In the genomic region with DNA sequence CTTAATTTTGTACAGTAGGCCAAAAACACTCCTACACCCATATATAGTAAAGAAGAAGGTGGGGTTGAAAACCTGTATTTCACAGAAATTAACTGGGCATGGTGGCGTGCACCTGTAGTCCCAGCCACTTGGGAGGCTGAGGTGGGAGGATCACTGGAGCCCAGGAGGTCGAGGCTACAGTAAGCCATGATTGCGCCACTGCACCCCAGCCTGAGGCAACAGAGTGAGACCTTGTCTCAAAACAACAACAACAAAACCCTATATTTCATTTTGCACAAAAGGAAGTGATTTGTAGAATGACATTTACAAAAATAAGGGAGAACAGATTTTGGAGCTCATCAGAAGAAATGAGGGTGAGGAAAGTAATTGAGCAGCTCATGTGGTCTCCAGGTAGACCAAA, we compare ENCODE assay signal across 17 cellular contexts. TPM values are rescaled to one million over a fixed set of nuclear protein-coding genes. Genes with fewer than 3 reads are reported as not detected.
A peak's percentile ranks its signal among the peaks of the same experiment; 100 is the strongest.
DNase-seq lines count a peak whose midpoint lies in the region; ATAC-seq and TF ChIP-seq lines count a peak whose summit lies in the region.
"Had no signal": no experiment of that assay in that cellular context is flagged by ENCODE, and none has a peak within 500 bp of the region (broad histone marks: within the 10 kb centered on the region; RNA-seq: fewer than 3 reads in every experiment).

No MANE protein-coding gene starts in this region.

- no peak for DNase-seq in CD8-positive, alpha-beta T cell
- no peak for DNase-seq in PC-9
- DNase-seq in naive thymus-derived CD8-positive, alpha-beta T cell: no peak
- DNase-seq: activated CD4-positive, CD25-positive, alpha-beta regulatory T cell treated with anti-CD3 and anti-CD28 coated beads, Interleukin-2, amount 50 U/mL, for 72 hours; activated CD8-positive, alpha-beta memory T cell treated with anti-CD3 and anti-CD28 coated beads, Interleukin-2, amount 50 U/mL, for 4 hours; activated naive CD8-positive, alpha-beta T cell treated with anti-CD3 and anti-CD28 coated beads, Interleukin-2, amount 10 ng/mL, durations not matched to agents 7 days and 5 days; DMS53; MG63; NCI-H1930; NCI-H446 treated with DMSO at 0.1 percent for 48 hours; SHP77; stimulated activated naive CD8-positive, alpha-beta T cell treated with anti-CD3 and anti-CD28 coated beads, Interleukin-15, Interleukin-2, amounts not matched to agents 100 U/mL and 50 U/mL, for 24 hours; trophoblast cell had no signal

- H3K9me2 ChIP-seq in PC-9 (ENCODE audit: insufficient read depth): no peaks in the 10 kb centered on the region

- H3K27ac ChIP-seq in CD8-positive, alpha-beta T cell (ENCODE audit: low read depth, low read length): no peak overlapping the region
- peak overlapping the region; percentile 80; the same call in 1 of the 2 replicates for H3K27ac ChIP-seq in PC-9
- H3K27ac ChIP-seq: BLaER1 had no signal

- peaks cover 24% of the 10 kb centered on the region for H3K4me1 ChIP-seq in CD8-positive, alpha-beta T cell (ENCODE audit: insufficient read depth, low read length)
- H3K4me1 ChIP-seq in PC-9 (replicated peaks; ENCODE audit: insufficient read depth): peaks cover 15% of the 10 kb centered on the region

- no peak overlapping the region for H3K4me2 ChIP-seq in PC-9
- H3K4me2 ChIP-seq: BLaER1 had no signal

- POLR2A ChIA-PET in CD8-positive, alpha-beta T cell (lab: Charles Lee): interaction anchor here (1.4 kb wide), 1 partner anchor 35 kb away, joined by 4 read pairs; no protein-coding TSS in a partner anchor
- POLR2A ChIA-PET in PC-9 (lab: Charles Lee; ENCODE audit: unreplicated experiment): interaction anchor here (0.6 kb wide), 1 partner anchor 156 kb away, joined by 4 read pairs; no protein-coding TSS in a partner anchor
- POLR2A ChIA-PET in naive thymus-derived CD8-positive, alpha-beta T cell (lab: Charles Lee): interaction anchor here (2.6 to 6.8 kb wide), 3 partner anchors 8 to 12 kb away, joined by 7 to 64 read pairs (median 8); a partner anchor contains a TSS

- H3K4me3 Mint-ChIP-seq in CD8-positive, alpha-beta T cell: peak overlapping the region; percentile 13
- peak overlapping the region in 6 of 10 donors; percentile 10 to 50 (median 30) for H3K4me3 Mint-ChIP-seq in naive thymus-derived CD8-positive, alpha-beta T cell

- H3K27me3 ChIP-seq in CD8-positive, alpha-beta T cell (ENCODE audit: insufficient read depth, low read length): no peaks in the 10 kb centered on the region
- no peaks in the 10 kb centered on the region for H3K27me3 ChIP-seq in PC-9 (ENCODE audit: insufficient read depth, low read depth)
- H3K27me3 ChIP-seq: BLaER1, MG63 had no signal

- peaks cover 33% of the 10 kb centered on the region for H3K36me3 ChIP-seq in CD8-positive, alpha-beta T cell (ENCODE audit: insufficient read depth, low read length)
- peaks cover 3% of the 10 kb centered on the region; the same call in 1 of the 2 replicates for H3K36me3 ChIP-seq in PC-9 (ENCODE audit: low read depth)

- H3K79me2 ChIP-seq in PC-9 (ENCODE audit: low read depth): peaks cover 21% of the 10 kb centered on the region

- H3K9me3 Mint-ChIP-seq in CD8-positive, alpha-beta T cell: no peaks in the 10 kb centered on the region
- H3K9me3 Mint-ChIP-seq in naive thymus-derived CD8-positive, alpha-beta T cell: no peaks in the 10 kb centered on the region
- H3K9me3 Mint-ChIP-seq: activated naive CD8-positive, alpha-beta T cell treated with anti-CD3 and anti-CD28 coated beads, Interleukin-2, amount 10 ng/mL, durations not matched to agents 7 days and 5 days had no signal

- peaks cover 35% of the 10 kb centered on the region for H3K4me1 Mint-ChIP-seq in CD8-positive, alpha-beta T cell (ENCODE audit: low read depth)
- peaks cover 14 to 37% (median 31%) of the 10 kb centered on the region in 4 donors for H3K4me1 Mint-ChIP-seq in naive thymus-derived CD8-positive, alpha-beta T cell

- no peaks in the 10 kb centered on the region for H3K9me3 ChIP-seq in CD8-positive, alpha-beta T cell (ENCODE audit: low read length)
- no peaks in the 10 kb centered on the region for H3K9me3 ChIP-seq in PC-9 (ENCODE audit: insufficient read depth, low read depth)
- H3K9me3 ChIP-seq: BLaER1, MG63 had no signal

- peaks cover 27% of the 10 kb centered on the region for H3F3A ChIP-seq in PC-9 (ENCODE audit: insufficient read depth, low read depth)

- H3K27me3 Mint-ChIP-seq in CD8-positive, alpha-beta T cell (ENCODE audit: low read depth): no peaks in the 10 kb centered on the region
- H3K27me3 Mint-ChIP-seq in naive thymus-derived CD8-positive, alpha-beta T cell: no peaks in the 10 kb centered on the region
- H3K27me3 Mint-ChIP-seq: activated naive CD8-positive, alpha-beta T cell treated with anti-CD3 and anti-CD28 coated beads, Interleukin-2, amount 10 ng/mL, durations not matched to agents 7 days and 5 days had no signal

- no peaks in the 10 kb centered on the region for H4K20me1 ChIP-seq in PC-9 (ENCODE audit: insufficient read depth)

- intact Hi-C loops in CD8-positive, alpha-beta T cell (cut with DNase I, micrococcal nuclease): no loop called here
- intact Hi-C loops in PC-9 (cut with micrococcal nuclease; ENCODE audit: unreplicated experiment): no loop called here

- CTCF ChIA-PET in CD8-positive, alpha-beta T cell (lab: Charles Lee): interaction anchor here (0.8 to 1.8 kb wide), 2 partner anchors 17 to 21 kb away, joined by 3 to 4 read pairs; no protein-coding TSS in a partner anchor
- CTCF ChIA-PET in PC-9 (lab: Charles Lee): no interaction called here

- TF ChIP-seq CTCF in CD8-positive, alpha-beta T cell (IDR thresholded peaks at IDR 0.05): no peak
- no peak for TF ChIP-seq CTCF in PC-9 (conservative IDR thresholded peaks at IDR 0.05)

- H3K27ac Mint-ChIP-seq in CD8-positive, alpha-beta T cell: no peak overlapping the region
- H3K27ac Mint-ChIP-seq in naive thymus-derived CD8-positive, alpha-beta T cell: peak overlapping the region in 8 of 10 donors; percentile 10 to 92 (median 58)

- no peak for ATAC-seq in CD8-positive, alpha-beta T cell
- no peak for ATAC-seq in naive thymus-derived CD8-positive, alpha-beta T cell
- ATAC-seq in HG03457 (IDR thresholded peaks at IDR 0.05; ENCODE audit: unreplicated experiment) (no peak), HG02588 (IDR thresholded peaks at IDR 0.05; ENCODE audit: unreplicated experiment) (no peak)
- ATAC-seq: stimulated activated naive CD8-positive, alpha-beta T cell treated with anti-CD3 and anti-CD28 coated beads, Interleukin-15, Interleukin-2, amounts not matched to agents 100 U/mL and 50 U/mL, for 24 hours had no signal

- H3K4me3 ChIP-seq in CD8-positive, alpha-beta T cell (ENCODE audit: low read depth, low read length): no peak overlapping the region
- no peak overlapping the region for H3K4me3 ChIP-seq in PC-9
- H3K4me3 ChIP-seq: BLaER1, lung, MG63 had no signal

- H2AFZ ChIP-seq in PC-9: no peak overlapping the region

- no TSS peak for BruUV-seq in PC-9 (replicated peaks; lab: Mats Ljungman, UMichigan)

- peaks cover 59% of the 10 kb centered on the region for H3K36me3 Mint-ChIP-seq in CD8-positive, alpha-beta T cell
- H3K36me3 Mint-ChIP-seq in naive thymus-derived CD8-positive, alpha-beta T cell: peaks cover 0 to 50% (median 11%) of the 10 kb centered on the region in 3 donors

RNA-seq across cellular contexts. Expression of a gene that starts 2.2 kb away (rescaled TPM):
- 10 to 100 TPM; 39.3 to 40.4 TPM for total RNA-seq in CD8-positive, alpha-beta T cell
- 90.1 and 94.9 TPM in 2 replicates for total RNA-seq in PC-9 (2021)
- 10 to 100 TPM; 52.9 to 62.5 TPM for total RNA-seq in naive thymus-derived CD8-positive, alpha-beta T cell
- 100 to 1,000 TPM in 2 of 3 donors, 10 to 100 TPM in 1; 90.3 to 104 (median 101) TPM for polyA plus RNA-seq in naive thymus-derived CD8-positive, alpha-beta T cell

RNA-seq across cellular contexts. Expression of a gene that starts 10.5 kb away (rescaled TPM):
- total RNA-seq in CD8-positive, alpha-beta T cell: 100 to 1,000 TPM; 112 to 117 TPM
- 38.5 and 39.7 TPM in 2 replicates for total RNA-seq in PC-9 (2021)
- total RNA-seq in naive thymus-derived CD8-positive, alpha-beta T cell: 10 to 100 TPM; 79.1 to 86.6 TPM
- polyA plus RNA-seq in naive thymus-derived CD8-positive, alpha-beta T cell: 10 to 100 TPM; 68.1 to 80.6 (median 74.3) TPM

RNA-seq across cellular contexts. Expression of a gene that starts 11.9 kb away (rescaled TPM):
- total RNA-seq in CD8-positive, alpha-beta T cell: 1 to 10 TPM; 4.6 to 4.7 TPM
- 40.5 and 45.8 TPM in 2 replicates for total RNA-seq in PC-9 (2021)
- 1 to 10 TPM; 8.4 to 8.7 TPM for total RNA-seq in naive thymus-derived CD8-positive, alpha-beta T cell
- 10 to 100 TPM in 2 of 3 donors, 1 to 10 TPM in 1; 8.0 to 12.7 (median 12.3) TPM for polyA plus RNA-seq in naive thymus-derived CD8-positive, alpha-beta T cell

RNA-seq across cellular contexts. Expression of a gene that starts 36.5 kb away (rescaled TPM):
- total RNA-seq in CD8-positive, alpha-beta T cell: 10 to 100 TPM in 1 of 2 experiments, 1 to 10 TPM in 1; 9.2 to 10.2 TPM
- total RNA-seq in PC-9 (2021): 43.2 and 53.4 TPM in 2 replicates
- 10 to 100 TPM; 32.0 to 37.7 TPM for total RNA-seq in naive thymus-derived CD8-positive, alpha-beta T cell
- 10 to 100 TPM; 25.9 to 37.9 (median 34.3) TPM for polyA plus RNA-seq in naive thymus-derived CD8-positive, alpha-beta T cell

RNA-seq across cellular contexts. Expression of a gene that starts 45.4 kb away (rescaled TPM):
- total RNA-seq in CD8-positive, alpha-beta T cell: 10 to 100 TPM; 41.5 to 43.3 TPM
- total RNA-seq in PC-9 (2021): 26.2 and 26.4 TPM in 2 replicates
- total RNA-seq in naive thymus-derived CD8-positive, alpha-beta T cell: 10 to 100 TPM; 27.0 to 27.6 TPM
- polyA plus RNA-seq in naive thymus-derived CD8-positive, alpha-beta T cell: 10 to 100 TPM; 17.0 to 26.4 (median 19.1) TPM
